Comparison of ENCODE assay signal across 1 cellular context in genomic region chr6:3356056-3356823, GRCh38.
TF ChIP-seq lines count a peak whose summit lies in the region.

No MANE protein-coding gene starts in this region.

TF ChIP-seq in GM12878, 131 proteins besides CTCF, POLR2A, EP300 and RAD21 (continued from another document):
- TF ChIP-seq EED (IDR thresholded peaks at IDR 0.05; ENCODE audit: low read depth) (no peak; the same call in 1 of the 2 replicates), IKZF1 (conservative IDR thresholded peaks at IDR 0.05) (peak; percentile 83), YY1 (IDR thresholded peaks at IDR 0.05; ENCODE audit: low read depth, low read length) (0 out of 2 replicates have a peak, but pooled peaks have one; percentile 40), POU2F2 (IDR thresholded peaks at IDR 0.05; ENCODE audit: borderline replicate concordance, low read depth, low read length) (peak; percentile 25; the same call in 1 of the 3 replicates), CHD2 (IDR thresholded peaks at IDR 0.05; ENCODE audit: borderline replicate concordance, low read depth, low read length) (peak; percentile 54; the same call in 1 of the 2 replicates), WRNIP1 (IDR thresholded peaks at IDR 0.05; ENCODE audit: borderline replicate concordance, low read depth, low read length) (no peak; the same call in 1 of the 2 replicates), BACH1 (IDR thresholded peaks at IDR 0.05; ENCODE audit: borderline replicate concordance) (peak; percentile 47; the same call in 1 of the 2 replicates), SKIL (IDR thresholded peaks at IDR 0.05; ENCODE audit: low read depth, poor library complexity, severe bottlenecking) (peak; percentile 41), IKZF2 (IDR thresholded peaks at IDR 0.05) (peak; percentile 78 to 82), MEF2B (IDR thresholded peaks at IDR 0.05; ENCODE audit: partially characterized antibody, poor library complexity, severe bottlenecking) (peak; percentile 71), SMC3 (IDR thresholded peaks at IDR 0.05; ENCODE audit: borderline replicate concordance, low read length) (peak; percentile 7; the same call in 1 of the 2 replicates), MYB (IDR thresholded peaks at IDR 0.05; ENCODE audit: borderline replicate concordance, low read depth, low read length) (no peak), TAF1 (IDR thresholded peaks at IDR 0.05; ENCODE audit: borderline replicate concordance, low read depth, low read length) (no peak), CREB1 (IDR thresholded peaks at IDR 0.05; ENCODE audit: low read depth) (peak; percentile 25; the same call in 1 of the 2 replicates), ATF7 (IDR thresholded peaks at IDR 0.05; ENCODE audit: low read depth) (peak; percentile 83), HDAC6 (IDR thresholded peaks at IDR 0.05; ENCODE audit: unreplicated experiment) (no peak), NBN (IDR thresholded peaks at IDR 0.05) (peak; percentile 61; the same call in 1 of the 2 replicates), NRF1 (conservative IDR thresholded peaks at IDR 0.05; ENCODE audit: low read depth, low read length) (no peak), CHD4 (IDR thresholded peaks at IDR 0.05) (no peak), ZNF687 (IDR thresholded peaks at IDR 0.05) (peak; percentile 72; the same call in 1 of the 2 replicates), DPF2 (IDR thresholded peaks at IDR 0.05) (peak; percentile 92), MXI1 (IDR thresholded peaks at IDR 0.05; ENCODE audit: low read depth, low read length) (0 out of 2 replicates have a peak, but pooled peaks have one; percentile 27), BMI1 (IDR thresholded peaks at IDR 0.05; ENCODE audit: borderline replicate concordance) (peak; percentile 40; the same call in 1 of the 2 replicates), BCL11A (IDR thresholded peaks at IDR 0.05; ENCODE audit: low read depth, low read length) (peak; percentile 48; the same call in 1 of the 2 replicates), RUNX3 (IDR thresholded peaks at IDR 0.05; ENCODE audit: low read length) (peak; percentile 24; the same call in 1 of the 2 replicates)
